19 cellular contexts compared by ENCODE assay signal in genomic region chr6:3739311-3739897, GRCh38. TPM values are rescaled to one million over a fixed set of nuclear protein-coding genes. Genes with fewer than 3 reads are reported as not detected.
A peak's percentile ranks its signal among the peaks of the same experiment; 100 is the strongest.
DNase-seq lines count a peak whose midpoint lies in the region; ATAC-seq, FAIRE-seq and TF ChIP-seq lines count a peak whose summit lies in the region.
"Had no signal": no experiment of that assay in that cellular context is flagged by ENCODE, and none has a peak within 500 bp of the region (broad histone marks: within the 10 kb centered on the region; RNA-seq: fewer than 3 reads in every experiment).

No MANE protein-coding gene starts in this region.

- peaks cover 5% of the 10 kb centered on the region for H3K27me3 Mint-ChIP-seq in neural progenitor cell (ENCODE audit: insufficient read depth, low read depth)

- peaks cover 10 to 13% of the 10 kb centered on the region in 2 donors for H3K4me1 ChIP-seq in kidney (ENCODE audit: control insufficient read depth in 1 of 2, insufficient read depth in 1 of 2, low read depth in 1 of 2, low read length in 2 of 2)
- H3K4me1 ChIP-seq in subcutaneous abdominal adipose tissue (ENCODE audit: control insufficient read depth in 5 of 5, insufficient read depth in 5 of 5, low read length in 5 of 5): peaks cover 21 to 77% (median 68%) of the 10 kb centered on the region in 5 donors
- no peaks in the 10 kb centered on the region for H3K4me1 ChIP-seq in neural progenitor cell

- peaks cover 0 to 4% of the 10 kb centered on the region in 2 donors for H3K9me3 ChIP-seq in kidney (ENCODE audit: control insufficient read depth in 1 of 2, low read length in 2 of 2)
- no peaks in the 10 kb centered on the region for H3K9me3 ChIP-seq in subcutaneous abdominal adipose tissue (ENCODE audit: control insufficient read depth in 5 of 5, low read length in 5 of 5)
- H3K9me3 ChIP-seq in neural progenitor cell (ENCODE audit: low read depth): peaks cover 4% of the 10 kb centered on the region
- H3K9me3 ChIP-seq: MG63 had no signal

- no peak for TF ChIP-seq CTCF in WI38 (IDR thresholded peaks at IDR 0.05; ENCODE audit: low read depth, low read length)
- no peak for TF ChIP-seq CTCF in coronary artery (IDR thresholded peaks at IDR 0.05)
- no peak for TF ChIP-seq CTCF in kidney (IDR thresholded peaks at IDR 0.05; ENCODE audit: borderline replicate concordance, extremely low read depth, insufficient read depth)
- no peak for TF ChIP-seq CTCF in neural progenitor cell (IDR thresholded peaks at IDR 0.05)

- no peak overlapping the region for H3K4me2 ChIP-seq in neural progenitor cell
- H3K4me2 ChIP-seq: BLaER1 had no signal

- H3K36me3 ChIP-seq in kidney (ENCODE audit: control insufficient read depth in 1 of 2, insufficient read depth in 2 of 2, low read length in 2 of 2) (peaks cover 8 to 22% of the 10 kb centered on the region in 2 donors), subcutaneous abdominal adipose tissue (ENCODE audit: control insufficient read depth in 5 of 5, insufficient read depth in 5 of 5, low read length in 5 of 5) (peaks cover 5 to 55% (median 48%) of the 10 kb centered on the region in 5 donors), neural progenitor cell (no peaks in the 10 kb centered on the region)

- no peak for DNase-seq in coronary artery (ENCODE audit: low spot score)
- peak; percentile 59 for DNase-seq in kidney
- DNase-seq in neural progenitor cell (ENCODE audit: low spot score): no peak
- no peak for DNase-seq in cortex of kidney (lab: John Stamatoyannopoulos, UW)
- DNase-seq: CD8-positive, alpha-beta memory T cell; DND-41; GDM1; MG63; NCI-H1105; NCI-H187; NCI-H2171; NCI-H446 treated with DMSO at 0.1 percent for 48 hours; NCI-H774; SHP77 had no signal

- H3F3A ChIP-seq in neural progenitor cell (ENCODE audit: low read depth): no peaks in the 10 kb centered on the region

- H3K27ac Mint-ChIP-seq in neural progenitor cell: no peak overlapping the region
- H3K27ac Mint-ChIP-seq: CD8-positive, alpha-beta memory T cell had no signal

- intact Hi-C loops in kidney (cut with DNase I): loop anchor here (5.0 kb wide), 1 partner anchor 457 kb away; no protein-coding TSS in a partner anchor

- peaks cover 14% of the 10 kb centered on the region for H3K9me3 Mint-ChIP-seq in neural progenitor cell
- H3K9me3 Mint-ChIP-seq: CD8-positive, alpha-beta memory T cell had no signal

- H3K36me3 Mint-ChIP-seq in neural progenitor cell: peaks cover 31% of the 10 kb centered on the region
- H3K36me3 Mint-ChIP-seq: CD8-positive, alpha-beta memory T cell had no signal

- FAIRE-seq in kidney (lab: Jason Lieb, UNC): no peak

- H3K27me3 ChIP-seq in subcutaneous abdominal adipose tissue (ENCODE audit: control insufficient read depth in 5 of 5, insufficient read depth in 4 of 5, low read length in 5 of 5) (no peaks in the 10 kb centered on the region), neural progenitor cell (peaks cover 20% of the 10 kb centered on the region)
- H3K27me3 ChIP-seq: BLaER1, MG63 had no signal

- peaks cover 23% of the 10 kb centered on the region for H3K4me1 Mint-ChIP-seq in neural progenitor cell

- H3K4me3 Mint-ChIP-seq in neural progenitor cell: no peak overlapping the region
- H3K4me3 Mint-ChIP-seq: CD8-positive, alpha-beta memory T cell had no signal

- H3K9ac ChIP-seq in kidney (ENCODE audit: low read length in 2 of 2) (no peak overlapping the region), subcutaneous abdominal adipose tissue (ENCODE audit: low read length in 5 of 5) (no peak overlapping the region), neural progenitor cell (no peak overlapping the region)
- H3K9ac ChIP-seq: BLaER1 had no signal

- H3K27ac ChIP-seq in coronary artery (peak overlapping the region; percentile 48 to 73), kidney (ENCODE audit: low read depth in 2 of 2, low read length in 2 of 2) (no peak overlapping the region), subcutaneous abdominal adipose tissue (ENCODE audit: low read depth, low read length) (peak overlapping the region; percentile 11), neural progenitor cell (no peak overlapping the region)
- H3K27ac ChIP-seq: BLaER1 had no signal

- H3K4me3 ChIP-seq in WI38 (ENCODE audit: low read depth, low read length) (peak overlapping the region; percentile 26), coronary artery (peak overlapping the region; percentile 42), kidney (ENCODE audit: low read length in 2 of 2) (no peak overlapping the region), subcutaneous abdominal adipose tissue (ENCODE audit: low read depth in 1 of 5, low read length in 5 of 5) (no peak overlapping the region), neural progenitor cell (no peak overlapping the region)
- H3K4me3 ChIP-seq: BLaER1, MG63 had no signal

- no peak for ATAC-seq in GM18517 (IDR thresholded peaks at IDR 0.05; ENCODE audit: unreplicated experiment)
- no peak for ATAC-seq in GM18861 (IDR thresholded peaks at IDR 0.05; ENCODE audit: unreplicated experiment)

- no peaks in the 10 kb centered on the region for H3K79me2 ChIP-seq in neural progenitor cell (ENCODE audit: low read depth)

- no peak overlapping the region for H2AFZ ChIP-seq in neural progenitor cell (replicated peaks)

- no peaks in the 10 kb centered on the region for H4K20me1 ChIP-seq in neural progenitor cell (ENCODE audit: low read depth)

RNA-seq across cellular contexts. Expression of gene PXDC1, which starts 12.1 kb away (rescaled TPM):
- 28.9 TPM for total RNA-seq in kidney
- 35.0 TPM for polyA plus RNA-seq in kidney (ENCODE audit: insufficient read depth, low read depth, low replicate concordance)
- 1.5 and 2.0 TPM in 2 replicates for total RNA-seq in neural progenitor cell (ENCODE audit: low replicate concordance)
- polyA plus RNA-seq: CD8-positive, alpha-beta memory T cell had no signal

Comparison
In these comparisons a context has a peak if more than half of its experiments do, and no peak if none do; other contexts are left out.
1. H3K4me3 ChIP-seq: peak in WI38 (single experiment) and coronary artery (single experiment); none in kidney (0 of 2), subcutaneous abdominal adipose tissue (0 of 5) and neural progenitor cell (single experiment).
2. H3K27ac ChIP-seq: peak in coronary artery (2 of 2) and subcutaneous abdominal adipose tissue (single experiment); none in kidney (0 of 2) and neural progenitor cell (single experiment).